ENCODE assay signal across 27 cellular contexts in the genomic region with DNA sequence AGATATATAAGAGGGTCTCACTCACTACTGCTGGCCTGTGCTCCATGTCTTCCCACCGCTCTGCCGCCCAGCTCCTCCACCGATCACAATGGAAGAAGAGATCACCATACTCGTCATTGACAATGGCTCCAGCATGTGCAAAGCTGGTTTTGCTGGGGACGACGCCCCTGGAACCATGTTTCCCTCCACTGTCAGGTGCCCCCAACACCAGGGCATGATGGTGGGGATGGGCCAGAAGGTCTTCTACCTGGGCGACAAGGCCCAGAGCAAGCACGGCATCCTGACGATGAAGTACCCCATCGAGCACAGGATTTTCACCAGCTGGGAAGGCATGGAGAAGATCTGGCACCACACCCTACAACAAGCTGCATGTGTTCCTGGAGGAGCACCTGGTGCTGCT. TPM values are rescaled to one million over a fixed set of nuclear protein-coding genes. Genes with fewer than 3 reads are reported as not detected.
"Had no signal": no experiment of that assay in that cellular context is flagged by ENCODE, and none has a peak within 500 bp of the region (broad histone marks: within the 10 kb centered on the region; RNA-seq: fewer than 3 reads in every experiment).

No MANE protein-coding gene starts in this region.

- H3K4me1 ChIP-seq: left lung, lower lobe of right lung, sigmoid colon, spleen, suprapubic skin, tibial artery, upper lobe of right lung, uterus had no signal

- DNase-seq: hippocampal formation; kidney; left colon; left lung; lower lobe of right lung; mammary epithelial cell; mesenchymal stem cell; naive thymus-derived CD8-positive, alpha-beta T cell; occipital lobe; ovary; right cardiac atrium; sigmoid colon; small intestine; spleen; stimulated activated CD4-positive, alpha-beta T cell treated with anti-CD3 and anti-CD28 coated beads, Interleukin-4, amount 100 ng/mL, for 24 hours; stimulated activated naive CD8-positive, alpha-beta T cell treated with anti-CD3 and anti-CD28 coated beads, Interleukin-15, Interleukin-2, amounts not matched to agents 100 U/mL and 50 U/mL, for 24 hours; tibial artery; trophoblast cell; upper lobe of right lung; uterus had no signal

- H3K27me3 ChIP-seq: left lung, neutrophil, ovary, sigmoid colon, spleen, suprapubic skin, tibial artery, upper lobe of right lung, uterus had no signal

- H3K9me3 ChIP-seq: left lung, lower lobe of right lung, neutrophil, ovary, sigmoid colon, suprapubic skin, thoracic aorta, tibial artery, upper lobe of right lung, uterus had no signal

- H3K4me3 ChIP-seq: left lung, lower lobe of right lung, ovary, sigmoid colon, spleen, suprapubic skin, thoracic aorta, tibial artery, upper lobe of right lung, uterus had no signal

- H3K27ac ChIP-seq: left lung, lower lobe of right lung, neutrophil, ovary, sigmoid colon, spleen, suprapubic skin, thoracic aorta, tibial artery, upper lobe of right lung, uterus had no signal

- H3K9me3 Mint-ChIP-seq: neural crest cell; stimulated activated effector memory CD8-positive, alpha-beta T cell treated with anti-CD3 and anti-CD28 coated beads, Interleukin-12 subunit alpha, Interleukin-12 subunit beta, amount 100 ng/mL, for 72 hours had no signal

- H3K27me3 Mint-ChIP-seq: naive thymus-derived CD8-positive, alpha-beta T cell; progenitor cell of endocrine pancreas had no signal

- H3K4me3 Mint-ChIP-seq: naive thymus-derived CD8-positive, alpha-beta T cell; nephron; neural crest cell; stimulated activated effector memory CD8-positive, alpha-beta T cell treated with anti-CD3 and anti-CD28 coated beads, Interleukin-12 subunit alpha, Interleukin-12 subunit beta, amount 100 ng/mL, for 72 hours had no signal

- H3K4me1 Mint-ChIP-seq: nephron, neural crest cell had no signal

- H3K36me3 ChIP-seq: ovary, uterus had no signal

- H3K27ac Mint-ChIP-seq: nephron; progenitor cell of endocrine pancreas; stimulated activated effector memory CD8-positive, alpha-beta T cell treated with anti-CD3 and anti-CD28 coated beads, Interleukin-12 subunit alpha, Interleukin-12 subunit beta, amount 100 ng/mL, for 72 hours had no signal

- ATAC-seq: left colon; left lung; lower lobe of right lung; naive thymus-derived CD8-positive, alpha-beta T cell; right cardiac atrium; stimulated activated effector memory CD8-positive, alpha-beta T cell treated with anti-CD3 and anti-CD28 coated beads, Interleukin-12 subunit alpha, Interleukin-12 subunit beta, amount 100 ng/mL, for 72 hours; stimulated activated naive CD8-positive, alpha-beta T cell treated with anti-CD3 and anti-CD28 coated beads, Interleukin-15, Interleukin-2, amounts not matched to agents 100 U/mL and 50 U/mL, for 24 hours; upper lobe of right lung had no signal

RNA-seq across cellular contexts. Expression of a gene that starts 24.3 kb away (rescaled TPM):
- total RNA-seq: naive thymus-derived CD8-positive, alpha-beta T cell; thoracic aorta had no signal
- polyA plus RNA-seq: naive thymus-derived CD8-positive, alpha-beta T cell had no signal

RNA-seq across cellular contexts. Expression of a gene that starts 42.8 kb away (rescaled TPM):
- total RNA-seq: mammary epithelial cell, sigmoid colon had no signal
- polyA plus RNA-seq: mammary epithelial cell; naive thymus-derived CD8-positive, alpha-beta T cell had no signal
